14 cellular contexts compared by ENCODE assay signal in genomic region chr12:10362325-10362724, GRCh38. TPM values are rescaled to one million over a fixed set of nuclear protein-coding genes. Genes with fewer than 3 reads are reported as not detected.
DNase-seq lines count a peak whose midpoint lies in the region; ATAC-seq, FAIRE-seq and TF ChIP-seq lines count a peak whose summit lies in the region.
"Had no signal": no experiment of that assay in that cellular context is flagged by ENCODE, and none has a peak within 500 bp of the region (broad histone marks: within the 10 kb centered on the region; RNA-seq: fewer than 3 reads in every experiment).

No MANE protein-coding gene starts in this region.

- H3K4me1 ChIP-seq in HUES64 (ENCODE audit: insufficient read depth, low read length) = peaks cover 56% of the 10 kb centered on the region

- H3K4me3 Mint-ChIP-seq in nephron progenitor cell = no peak overlapping the region

- in situ Hi-C loops in ACHN (cut with HindIII; ENCODE audit: low pct_ligation_motif_present, low pct_unique_long_range_greater_than_20kb, low sequenced_read_pairs) = no loop called here

- FAIRE-seq in bronchial epithelial cell (lab: Jason Lieb, UNC) = no peak
- FAIRE-seq: GM19239 had no signal

- no peaks in the 10 kb centered on the region for H3K36me3 ChIP-seq in HUES64 (ENCODE audit: insufficient read depth, low read length)
- H3K36me3 ChIP-seq in bronchial epithelial cell (ENCODE audit: control insufficient read depth, insufficient read depth, low read length) = peaks cover 2% of the 10 kb centered on the region
- H3K36me3 ChIP-seq: left ventricle myocardium inferior had no signal

- H3K27me3 ChIP-seq in HUES64 (ENCODE audit: insufficient read depth, low read length) = no peaks in the 10 kb centered on the region
- no peaks in the 10 kb centered on the region for H3K27me3 ChIP-seq in bronchial epithelial cell (ENCODE audit: control insufficient read depth, insufficient read depth, low read length)

- no peak for ATAC-seq in GM21367 (IDR thresholded peaks at IDR 0.05; ENCODE audit: unreplicated experiment)
- ATAC-seq: sciatic nerve had no signal

- peaks cover 3% of the 10 kb centered on the region for H3K27me3 Mint-ChIP-seq in nephron progenitor cell (ENCODE audit: low read depth, poor library complexity)

- DNase-seq in ACHN = peak; percentile 45
- DNase-seq in bronchial epithelial cell (ENCODE audit: low read depth) = peak; percentile 64
- no peak for DNase-seq in nephron progenitor cell
- no peak for DNase-seq in NCI-H82 treated with DMSO at 0.1 percent for 48 hours (lab: John Stamatoyannopoulos, UW; ENCODE audit: unreplicated experiment)
- DNase-seq in glomerular visceral epithelial cell (ENCODE audit: extremely low spot score) = no peak
- DNase-seq in ecto neural progenitor cell (ENCODE audit: low spot score) = no peak
- DNase-seq: left ventricle myocardium inferior, NCI-H1436 treated with DMSO at 0.1 percent for 48 hours had no signal

- WGBS in HUES64 = 81% methylated on average over 3 of the region's 3 CpGs

- H3K27ac ChIP-seq in HUES64 (ENCODE audit: low read depth, low read length) = no peak overlapping the region

- H3K4me3 ChIP-seq in HUES64 (ENCODE audit: low read length) (no peak overlapping the region), bronchial epithelial cell (ENCODE audit: low read depth, low read length) (peak overlapping the region; percentile 19)
- H3K4me3 ChIP-seq: left ventricle myocardium inferior, PC-9 had no signal

- H3K36me3 Mint-ChIP-seq in nephron progenitor cell (ENCODE audit: low read depth) = peaks cover 14% of the 10 kb centered on the region

- TF ChIP-seq CTCF in bronchial epithelial cell (IDR thresholded peaks at IDR 0.05; ENCODE audit: insufficient read depth, low read length, severe bottlenecking) (no peak), nephron progenitor cell (IDR thresholded peaks at IDR 0.05) (no peak)

- no peaks in the 10 kb centered on the region for H3K9me3 ChIP-seq in HUES64 (ENCODE audit: insufficient read depth, low read depth, low read length)
- H3K9me3 ChIP-seq: left ventricle myocardium inferior had no signal

- peaks cover 15% of the 10 kb centered on the region for H3K4me1 Mint-ChIP-seq in nephron progenitor cell

- H3K9me3 Mint-ChIP-seq in nephron progenitor cell = peaks cover 29% of the 10 kb centered on the region

- peak overlapping the region; percentile 30; the same call in 1 of the 2 replicates for H3K9ac ChIP-seq in HUES64 (ENCODE audit: low read depth, low read length)

- H3K27ac Mint-ChIP-seq in nephron progenitor cell = peak overlapping the region; percentile 80

RNA-seq across cellular contexts. Expression of gene KLRK1, which starts 27.5 kb away (rescaled TPM):
- 0.25 TPM for polyA plus RNA-seq in HUES64 (2013, experiment 1 of 2)
- not detected for polyA plus RNA-seq in HUES64 (2013, experiment 2 of 2)
- total RNA-seq in bronchial epithelial cell = not detected in 2 replicates
- total RNA-seq: PC-9 had no signal

RNA-seq across cellular contexts. Expression of gene KLRC4, which starts 47.2 kb away (rescaled TPM):
- not detected for polyA plus RNA-seq in HUES64 (2013, experiment 1 of 2)
- not detected for polyA plus RNA-seq in HUES64 (2013, experiment 2 of 2)
- total RNA-seq in bronchial epithelial cell = not detected in 2 replicates
- total RNA-seq: cardiac septum, left ventricle myocardium inferior, PC-9 had no signal

RNA-seq across cellular contexts. Expression of gene KLRD1, which starts 54.7 kb away (rescaled TPM):
- polyA plus RNA-seq in HUES64 (2013, experiment 1 of 2) = not detected
- polyA plus RNA-seq in HUES64 (2013, experiment 2 of 2) = not detected
- total RNA-seq in bronchial epithelial cell = 0.26 and 0.53 TPM in 2 replicates

RNA-seq across cellular contexts. Expression of gene KLRC3, which starts 58.1 kb away (rescaled TPM):
- not detected for polyA plus RNA-seq in HUES64 (2013, experiment 1 of 2)
- not detected for polyA plus RNA-seq in HUES64 (2013, experiment 2 of 2)
- not detected in 2 replicates for total RNA-seq in bronchial epithelial cell
- total RNA-seq: cardiac septum, left ventricle myocardium inferior, PC-9, sciatic nerve had no signal

Comparison
In these comparisons a context has a peak if more than half of its experiments do, and no peak if none do; other contexts are left out.
1. DNase-seq: peak in ACHN (single experiment) and bronchial epithelial cell (single experiment); none in nephron progenitor cell (single experiment), NCI-H82 treated with DMSO at 0.1 percent for 48 hours (single experiment), glomerular visceral epithelial cell (single experiment) and ecto neural progenitor cell (single experiment).